Comparison of ENCODE assay signal across 1 cellular context in the genomic region with DNA sequence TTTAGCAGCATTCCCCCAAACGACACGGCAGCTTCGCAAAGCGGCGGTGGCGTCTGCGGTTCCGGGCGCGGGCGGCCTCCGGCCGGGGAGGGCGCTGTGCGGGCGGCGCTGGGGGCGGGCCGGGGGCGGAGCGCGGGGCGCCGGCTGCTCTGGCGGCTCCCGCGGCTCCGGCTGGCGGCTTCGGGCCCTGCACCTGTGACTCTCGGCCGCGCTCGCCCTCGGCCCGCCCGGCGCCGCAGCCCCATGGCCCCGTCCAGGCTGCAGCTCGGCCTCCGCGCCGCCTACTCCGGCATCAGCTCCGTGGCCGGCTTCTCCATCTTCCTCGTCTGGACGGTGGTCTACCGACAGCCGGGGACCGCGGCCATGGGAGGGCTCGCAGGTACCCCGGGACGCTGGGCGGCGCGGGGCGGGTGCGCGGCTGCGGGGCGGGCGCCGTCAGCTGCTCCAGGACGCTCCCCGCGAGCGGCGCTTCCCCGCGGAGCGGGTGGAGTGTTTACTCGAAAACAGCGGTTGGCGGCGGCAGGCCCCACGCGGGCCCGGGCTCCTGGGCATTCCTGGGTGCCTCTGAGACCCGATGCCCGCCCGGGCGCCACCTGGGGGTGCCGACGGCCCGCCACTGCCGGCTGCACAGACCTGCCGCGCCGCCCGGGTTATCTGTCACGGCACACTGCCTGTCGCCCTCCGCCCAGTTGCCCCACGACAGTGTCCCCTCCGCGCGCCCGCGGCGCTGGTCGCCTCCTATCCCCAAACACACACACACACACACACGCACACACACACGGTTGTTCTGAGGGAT.
TF ChIP-seq lines count a peak whose summit lies in the region.

TSS of gene SLC48A1 (plus strand) at position 177 of the 796 bp plus-strand sequence. CDS start at position 244, 67 bp downstream.

TF ChIP-seq in HepG2, 621 proteins besides CTCF, POLR2A, EP300 and RAD21 (continued from another document):
- TF ChIP-seq MAZ (IDR thresholded peaks at IDR 0.05; ENCODE audit: borderline replicate concordance, low read depth, low read length) (no peak), MAZ (CRISPR knock-in tag; IDR thresholded peaks at IDR 0.05; ENCODE audit: low read depth) (peak; percentile 47), ZMAT3 (CRISPR knock-in tag; conservative IDR thresholded peaks at IDR 0.05) (0 out of 2 replicates have a peak, but pooled peaks have one; percentile 28), TAF1 (CRISPR knock-in tag; IDR thresholded peaks at IDR 0.05) (peak; percentile 21; the same call in 1 of the 2 replicates), ETV5 (CRISPR knock-in tag; IDR thresholded peaks at IDR 0.05; ENCODE audit: borderline replicate concordance) (peak; percentile 46; the same call in 1 of the 2 replicates), KDM5B (CRISPR knock-in tag; IDR thresholded peaks at IDR 0.05; ENCODE audit: borderline replicate concordance) (0 out of 2 replicates have a peak, but pooled peaks have one; percentile 10), ZNF318 (CRISPR knock-in tag; IDR thresholded peaks at IDR 0.05) (0 out of 2 replicates have a peak, but pooled peaks have one; percentile 14), STAT6 (CRISPR knock-in tag; IDR thresholded peaks at IDR 0.05; ENCODE audit: borderline replicate concordance) (no peak), HNRNPL (IDR thresholded peaks at IDR 0.05; ENCODE audit: low read depth, low read length) (0 out of 2 replicates have a peak, but pooled peaks have one; percentile 33), ZNF563 (CRISPR knock-in tag; IDR thresholded peaks at IDR 0.05) (0 out of 2 replicates have a peak, but pooled peaks have one; percentile 26), SP5 (CRISPR knock-in tag; IDR thresholded peaks at IDR 0.05; ENCODE audit: borderline replicate concordance, low read depth) (0 out of 2 replicates have a peak, but pooled peaks have one; percentile 32), KLF6 (CRISPR knock-in tag; IDR thresholded peaks at IDR 0.05) (peak; percentile 49; the same call in 1 of the 2 replicates), ZNF234 (CRISPR knock-in tag; conservative IDR thresholded peaks at IDR 0.05) (no peak), PHB2 (IDR thresholded peaks at IDR 0.05; ENCODE audit: partially characterized antibody) (no peak), POLR2AphosphoS5 (IDR thresholded peaks at IDR 0.05; ENCODE audit: low read depth, low read length) (0 out of 2 replicates have a peak, but pooled peaks have one; percentile 28)
